In genomic region chr10:8065651-8066050, GRCh38 we compare ENCODE assay signal across 12 cellular contexts. TPM values are rescaled to one million over a fixed set of nuclear protein-coding genes. Genes with fewer than 3 reads are reported as not detected.
DNase-seq lines count a peak whose midpoint lies in the region; ATAC-seq and TF ChIP-seq lines count a peak whose summit lies in the region.
"Had no signal": no experiment of that assay in that cellular context is flagged by ENCODE, and none has a peak within 500 bp of the region (broad histone marks: within the 10 kb centered on the region; RNA-seq: fewer than 3 reads in every experiment).

No MANE protein-coding gene starts in this region.

- H3K4me3 ChIP-seq in endodermal cell (ENCODE audit: low read length) = no peak overlapping the region

- peak overlapping the region; percentile 73 for H3K4me3 Mint-ChIP-seq in activated naive CD4-positive, alpha-beta T cell treated with anti-CD3 and anti-CD28 coated beads, Interleukin-2, amount 50 U/mL, for 24 hours
- H3K4me3 Mint-ChIP-seq in T-cell (peak overlapping the region in 2 of 3 donors; percentile 19 to 55), endodermal cell (no peak overlapping the region)

- no peaks in the 10 kb centered on the region for H3K9me3 Mint-ChIP-seq in activated naive CD4-positive, alpha-beta T cell treated with anti-CD3 and anti-CD28 coated beads, Interleukin-2, amount 50 U/mL, for 24 hours
- H3K9me3 Mint-ChIP-seq in T-cell (no peaks in the 10 kb centered on the region), endodermal cell (no peaks in the 10 kb centered on the region)

- peaks cover 84% of the 10 kb centered on the region for H3K4me1 Mint-ChIP-seq in activated naive CD4-positive, alpha-beta T cell treated with anti-CD3 and anti-CD28 coated beads, Interleukin-2, amount 50 U/mL, for 24 hours
- H3K4me1 Mint-ChIP-seq in T-cell (peaks cover 87 to 94% (median 90%) of the 10 kb centered on the region in 3 donors), endodermal cell (peaks cover 57% of the 10 kb centered on the region)

- ATAC-seq in T-cell (replicated peaks in 1 of 4) (no peak), HG03457 (IDR thresholded peaks at IDR 0.05; ENCODE audit: unreplicated experiment) (no peak)

- WGBS in endodermal cell (ENCODE audit: insufficient coverage in 1 of 2, insufficient read length in 1 of 2), 2 experiments = 83% methylated on average over 1 of the region's 2 CpGs; no CpG with 5 or more reads in 1 of the 2 experiments

- peaks cover 31% of the 10 kb centered on the region for H3K4me1 ChIP-seq in endodermal cell (ENCODE audit: control insufficient read depth, insufficient read depth, low read length)

- no peak for DNase-seq in activated naive CD4-positive, alpha-beta T cell treated with anti-CD3 and anti-CD28 coated beads, Interleukin-2, amount 50 U/mL, for 16 hours
- DNase-seq in T-cell = no peak
- DNase-seq in endodermal cell = no peak
- DNase-seq in renal cortical epithelial cell (ENCODE audit: low read depth) = peak; percentile 58
- DNase-seq in NCI-H1105 (lab: John Stamatoyannopoulos, UW) = no peak
- no peak for DNase-seq in NCI-H146 (lab: John Stamatoyannopoulos, UW)
- DNase-seq: NCI-H1417, NCI-H748 treated with DMSO at 0.1 percent for 48 hours, occipital lobe, SIG-M5 had no signal

- H3K36me3 Mint-ChIP-seq in activated naive CD4-positive, alpha-beta T cell treated with anti-CD3 and anti-CD28 coated beads, Interleukin-2, amount 50 U/mL, for 24 hours = peaks cover 29% of the 10 kb centered on the region
- peaks cover 76% of the 10 kb centered on the region for H3K36me3 Mint-ChIP-seq in T-cell
- peaks cover 91% of the 10 kb centered on the region for H3K36me3 Mint-ChIP-seq in endodermal cell (ENCODE audit: low read depth)

- CTCF ChIA-PET in T-cell (lab: Charles Lee) = interaction anchor here (0.6 to 0.7 kb wide), 5 partner anchors 9 to 571 kb away, joined by 4 to 5 read pairs (median 4); no protein-coding TSS in a partner anchor

- peak overlapping the region; percentile 93 for H3K27ac Mint-ChIP-seq in activated naive CD4-positive, alpha-beta T cell treated with anti-CD3 and anti-CD28 coated beads, Interleukin-2, amount 50 U/mL, for 24 hours
- H3K27ac Mint-ChIP-seq in T-cell (peak overlapping the region; percentile 68 to 84), endodermal cell (peak overlapping the region; percentile 13)

- H3K27me3 ChIP-seq in endodermal cell (ENCODE audit: control insufficient read depth, insufficient read depth, low read length, poor library complexity, severe bottlenecking) = no peaks in the 10 kb centered on the region

- no peaks in the 10 kb centered on the region for H3K27me3 Mint-ChIP-seq in activated naive CD4-positive, alpha-beta T cell treated with anti-CD3 and anti-CD28 coated beads, Interleukin-2, amount 50 U/mL, for 24 hours
- H3K27me3 Mint-ChIP-seq in T-cell (no peaks in the 10 kb centered on the region), endodermal cell (ENCODE audit: insufficient read depth) (peaks cover 81% of the 10 kb centered on the region)

- no peak for TF ChIP-seq CTCF in endodermal cell (conservative IDR thresholded peaks at IDR 0.05)

- no peak overlapping the region for H3K27ac ChIP-seq in endodermal cell (ENCODE audit: low read depth, low read length)

- H3K9ac ChIP-seq in endodermal cell (ENCODE audit: extremely low read depth, low read length, poor library complexity, severe bottlenecking) = no peak overlapping the region

- POLR2A ChIA-PET in T-cell (lab: Charles Lee) = interaction anchor here (0.6 to 0.7 kb wide), 5 partner anchors 33 to 294 kb away, joined by 3 to 15 read pairs (median 5); no protein-coding TSS in a partner anchor

- peaks cover 8% of the 10 kb centered on the region for H3K9me3 ChIP-seq in endodermal cell (ENCODE audit: control insufficient read depth, low read length)

- peaks cover 82% of the 10 kb centered on the region for H3K36me3 ChIP-seq in endodermal cell (ENCODE audit: control insufficient read depth, insufficient read depth, low read length)

RNA-seq across cellular contexts. Expression of gene GATA3, which starts 11.2 kb away (rescaled TPM):
- total RNA-seq in T-cell (10 to 100 TPM; 47.2 to 98.1 (median 59.9) TPM), endodermal cell (100 to 1,000 TPM in 1 of 2 donors, 10 to 100 TPM in 1; 51.3 to 103 TPM), renal cortical epithelial cell (0.52 and 3.9 TPM in 2 replicates)
- 6.0 TPM for polyA plus RNA-seq in endodermal cell (2013, experiment 1 of 2)
- 6.7 TPM for polyA plus RNA-seq in endodermal cell (2013, experiment 2 of 2)
- total RNA-seq: occipital lobe had no signal

Comparison
In these comparisons a context has a peak if more than half of its experiments do, and no peak if none do; other contexts are left out.
1. H3K27ac Mint-ChIP-seq: peak in every context shown above with its lines; median percentile 93 in activated naive CD4-positive, alpha-beta T cell treated with anti-CD3 and anti-CD28 coated beads, Interleukin-2, amount 50 U/mL, for 24 hours; 76 in T-cell; 13 in endodermal cell.